1 cellular context compared by ENCODE assay signal in genomic region chr13:31207630-31208549, GRCh38.
TF ChIP-seq lines count a peak whose summit lies in the region.

No MANE protein-coding gene starts in this region.

TF ChIP-seq in GM23338, 12 proteins besides CTCF, POLR2A, EP300 and RAD21 (continued from another document):
- TF ChIP-seq ZNF462 (CRISPR knock-in tag; IDR thresholded peaks at IDR 0.05) (no peak), CREB1 (CRISPR knock-in tag; IDR thresholded peaks at IDR 0.05; ENCODE audit: low read depth) (no peak), ZNF331 (CRISPR knock-in tag; IDR thresholded peaks at IDR 0.05; ENCODE audit: low read depth) (no peak), ETS1 (IDR thresholded peaks at IDR 0.05) (no peak), JUNB (IDR thresholded peaks at IDR 0.05; ENCODE audit: unreplicated experiment) (no peak), POLR2AphosphoS5 (IDR thresholded peaks at IDR 0.05; ENCODE audit: low read depth) (no peak), ZNF114 (CRISPR knock-in tag; IDR thresholded peaks at IDR 0.05) (no peak), EZH2 (IDR thresholded peaks at IDR 0.05; ENCODE audit: low read depth, unreplicated experiment) (no peak)
